9 cellular contexts compared by ENCODE assay signal in the genomic region with DNA sequence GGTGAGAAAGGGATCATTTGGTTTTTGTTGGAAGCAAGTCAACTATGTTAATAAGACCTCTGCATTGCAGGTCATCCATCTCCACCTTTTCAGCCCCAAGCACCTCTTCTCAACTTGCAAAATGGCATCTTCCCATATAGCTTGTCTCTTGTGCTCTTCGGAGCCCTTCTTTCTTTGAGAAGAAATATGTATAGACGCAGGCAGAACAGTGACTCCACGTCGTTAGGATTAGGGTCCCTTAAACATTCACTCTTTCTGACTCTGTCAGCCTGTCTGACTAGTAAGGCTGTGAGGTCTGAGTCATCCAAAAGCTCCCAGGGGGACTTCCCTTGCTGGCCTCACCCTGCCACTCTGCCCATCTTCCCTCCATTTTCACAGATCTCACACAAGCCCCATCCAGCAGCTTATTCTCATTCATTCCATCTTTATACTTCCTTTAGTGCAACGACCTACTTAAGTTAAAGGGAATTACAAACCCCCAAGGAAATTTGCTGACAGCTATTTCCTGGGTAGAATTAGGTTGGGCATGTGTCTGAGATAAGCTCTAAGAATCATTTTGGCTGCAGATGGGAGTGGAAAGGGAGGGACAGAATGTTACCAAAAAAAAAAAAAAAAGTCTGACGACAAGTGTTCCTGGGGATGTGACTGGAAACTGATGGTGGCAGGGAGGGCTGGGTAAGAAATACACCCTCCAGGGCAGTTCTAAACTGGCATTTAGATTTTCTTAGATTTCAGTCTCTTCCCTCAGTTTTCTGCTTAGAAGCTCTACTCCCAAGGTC. TPM values are rescaled to one million over a fixed set of nuclear protein-coding genes. Genes with fewer than 3 reads are reported as not detected.
DNase-seq lines count a peak whose midpoint lies in the region; ATAC-seq lines count a peak whose summit lies in the region.
"Had no signal": no experiment of that assay in that cellular context is flagged by ENCODE, and none has a peak within 500 bp of the region (broad histone marks: within the 10 kb centered on the region; RNA-seq: fewer than 3 reads in every experiment).

No MANE protein-coding gene starts in this region.

- H3K9me3 Mint-ChIP-seq in activated CD8-positive, alpha-beta memory T cell treated with anti-CD3 and anti-CD28 coated beads, Interleukin-2, amount 10 ng/mL, durations not matched to agents 7 days and 5 days (ENCODE audit: low read depth) = no peaks in the 10 kb centered on the region
- H3K9me3 Mint-ChIP-seq: T-cell had no signal

- ATAC-seq in activated CD4-positive, CD25-positive, alpha-beta regulatory T cell treated with anti-CD3 and anti-CD28 coated beads, Interleukin-2, amount 50 U/mL, for 24 hours = peak; percentile 98 to 99
- ATAC-seq in HG03342 (IDR thresholded peaks at IDR 0.05; ENCODE audit: unreplicated experiment) = peak; percentile 88
- ATAC-seq in activated CD8-positive, alpha-beta memory T cell treated with anti-CD3 and anti-CD28 coated beads, Interleukin-2, amount 10 ng/mL, durations not matched to agents 7 days and 5 days = peak; percentile 90
- no peak for ATAC-seq in T-helper 17 cell
- ATAC-seq: T-cell had no signal

- DNase-seq in activated CD4-positive, CD25-positive, alpha-beta regulatory T cell treated with anti-CD3 and anti-CD28 coated beads, Interleukin-2, amount 50 U/mL, for 72 hours = no peak
- peak; percentile 63 for DNase-seq in activated CD8-positive, alpha-beta memory T cell treated with anti-CD3 and anti-CD28 coated beads, Interleukin-2, amount 10 ng/mL, durations not matched to agents 7 days and 5 days
- peak; percentile 16 to 19 for DNase-seq in stimulated activated CD4-positive, alpha-beta T cell treated with anti-CD3 and anti-CD28 coated beads, Interleukin-12 subunit alpha, Interleukin-12 subunit beta, amount 100 ng/mL, for 24 hours (ENCODE audit: low read depth in 2 of 2)
- DNase-seq in T-helper 17 cell (no peak), NCI-H2171 treated with DMSO at 0.1 percent for 48 hours (lab: John Stamatoyannopoulos, UW) (no peak), DMS114 treated with DMSO at 0.1 percent for 48 hours (lab: John Stamatoyannopoulos, UW; ENCODE audit: unreplicated experiment) (no peak)

- H3K36me3 Mint-ChIP-seq in activated CD8-positive, alpha-beta memory T cell treated with anti-CD3 and anti-CD28 coated beads, Interleukin-2, amount 10 ng/mL, durations not matched to agents 7 days and 5 days = no peaks in the 10 kb centered on the region
- H3K36me3 Mint-ChIP-seq in T-helper 17 cell (ENCODE audit: low read depth) = no peaks in the 10 kb centered on the region
- H3K36me3 Mint-ChIP-seq: T-cell had no signal

- peaks cover 3% of the 10 kb centered on the region for H3K27me3 Mint-ChIP-seq in activated CD8-positive, alpha-beta memory T cell treated with anti-CD3 and anti-CD28 coated beads, Interleukin-2, amount 10 ng/mL, durations not matched to agents 7 days and 5 days
- H3K27me3 Mint-ChIP-seq in T-helper 17 cell = peaks cover 31% of the 10 kb centered on the region

- no peak overlapping the region for H3K4me3 Mint-ChIP-seq in activated CD8-positive, alpha-beta memory T cell treated with anti-CD3 and anti-CD28 coated beads, Interleukin-2, amount 10 ng/mL, durations not matched to agents 7 days and 5 days
- H3K4me3 Mint-ChIP-seq in T-helper 17 cell = no peak overlapping the region
- H3K4me3 Mint-ChIP-seq: T-cell had no signal

- peak overlapping the region; percentile 31 for H3K27ac Mint-ChIP-seq in activated CD8-positive, alpha-beta memory T cell treated with anti-CD3 and anti-CD28 coated beads, Interleukin-2, amount 10 ng/mL, durations not matched to agents 7 days and 5 days
- H3K27ac Mint-ChIP-seq in T-helper 17 cell = no peak overlapping the region
- H3K27ac Mint-ChIP-seq: T-cell had no signal

- CTCF ChIA-PET in activated CD8-positive, alpha-beta memory T cell treated with anti-CD3 and anti-CD28 coated beads, Interleukin-2, amount 10 ng/mL, durations not matched to agents 7 days and 5 days (lab: Charles Lee) = interaction anchor here (0.6 to 1.3 kb wide), 6 partner anchors 18 to 124 kb away, joined by 3 to 4 read pairs (median 3); no protein-coding TSS in a partner anchor

- no peaks in the 10 kb centered on the region for H3K9me3 ChIP-seq in T-helper 17 cell (ENCODE audit: control insufficient read depth, low read length, poor library complexity, severe bottlenecking)

- peaks cover 26% of the 10 kb centered on the region for H3K4me1 Mint-ChIP-seq in activated CD8-positive, alpha-beta memory T cell treated with anti-CD3 and anti-CD28 coated beads, Interleukin-2, amount 10 ng/mL, durations not matched to agents 7 days and 5 days
- H3K4me1 Mint-ChIP-seq in T-helper 17 cell = peaks cover 2% of the 10 kb centered on the region

RNA-seq across cellular contexts. Expression of gene MEX3C, which starts 37.7 kb away (rescaled TPM):
- 10 to 100 TPM; 48.4 to 59.8 TPM for total RNA-seq in activated CD8-positive, alpha-beta memory T cell treated with anti-CD3 and anti-CD28 coated beads, Interleukin-2, amount 10 ng/mL, durations not matched to agents 7 days and 5 days
- total RNA-seq in T-helper 17 cell = 10 to 100 TPM; 54.0 to 71.1 TPM

Comparison
In these comparisons a context has a peak if more than half of its experiments do, and no peak if none do; other contexts are left out.
1. DNase-seq: peak in activated CD8-positive, alpha-beta memory T cell treated with anti-CD3 and anti-CD28 coated beads, Interleukin-2, amount 10 ng/mL, durations not matched to agents 7 days and 5 days (single experiment) and stimulated activated CD4-positive, alpha-beta T cell treated with anti-CD3 and anti-CD28 coated beads, Interleukin-12 subunit alpha, Interleukin-12 subunit beta, amount 100 ng/mL, for 24 hours (2 of 2); none in activated CD4-positive, CD25-positive, alpha-beta regulatory T cell treated with anti-CD3 and anti-CD28 coated beads, Interleukin-2, amount 50 U/mL, for 72 hours (single experiment), T-helper 17 cell (0 of 3), NCI-H2171 treated with DMSO at 0.1 percent for 48 hours (single experiment) and DMS114 treated with DMSO at 0.1 percent for 48 hours (single experiment).